ENCODE assay signal across 8 cellular contexts in the genomic region with DNA sequence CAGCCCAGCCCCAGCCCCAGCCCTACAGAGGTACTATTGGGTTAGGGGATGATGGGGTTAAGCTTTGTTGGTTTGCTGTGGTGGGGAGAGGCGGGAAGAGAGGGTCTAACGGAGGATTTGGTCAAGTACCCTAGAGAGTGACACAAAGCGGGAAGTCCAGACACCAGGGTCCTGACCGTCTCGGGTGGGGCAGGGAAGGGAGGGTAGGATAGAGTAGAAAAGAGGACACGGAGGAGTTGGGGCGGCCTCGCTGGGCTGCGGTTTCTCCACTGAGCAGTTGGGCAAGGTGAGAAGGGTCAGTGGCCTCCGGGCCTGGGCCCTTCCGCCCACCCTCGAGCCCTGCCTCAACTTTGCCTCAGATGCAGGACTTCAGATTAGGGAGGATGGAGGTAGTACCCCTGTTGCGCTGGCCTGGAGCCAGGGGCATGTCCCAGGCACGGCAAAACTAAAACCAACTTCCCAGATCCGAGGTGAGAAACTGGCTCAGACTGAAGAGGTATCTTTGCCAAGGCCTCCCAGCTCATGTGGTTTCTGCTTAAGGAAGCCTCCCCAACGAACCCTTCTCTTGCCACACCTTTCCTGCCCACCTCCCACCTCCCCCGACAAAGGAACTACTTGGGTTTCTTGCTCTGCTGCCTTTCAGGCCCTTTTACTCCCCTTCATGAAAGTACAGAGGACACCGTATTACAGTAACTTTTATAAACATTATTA. TPM values are rescaled to one million over a fixed set of nuclear protein-coding genes. Genes with fewer than 3 reads are reported as not detected.
A peak's percentile ranks its signal among the peaks of the same experiment; 100 is the strongest.
DNase-seq lines count a peak whose midpoint lies in the region; ATAC-seq and TF ChIP-seq lines count a peak whose summit lies in the region.

No MANE protein-coding gene starts in this region.

- TF ChIP-seq RAD21 in SK-N-SH (IDR thresholded peaks at IDR 0.05; ENCODE audit: low read length) (no peak), neural cell (conservative IDR thresholded peaks at IDR 0.05) (no peak)

- no peak for TF ChIP-seq CTCF in SK-N-SH (IDR thresholded peaks at IDR 0.05)
- no peak for TF ChIP-seq CTCF in neural cell (IDR thresholded peaks at IDR 0.05; ENCODE audit: poor library complexity, severe bottlenecking)
- no peak for TF ChIP-seq CTCF in omental fat pad (IDR thresholded peaks at IDR 0.05)

- H3K27me3 Mint-ChIP-seq in activated T-cell treated with anti-CD3 and anti-CD28 coated beads, Interleukin-2, amount 50 U/mL, for 4 hours (ENCODE audit: low read depth), result no peaks in the 10 kb centered on the region

- peaks cover 10% of the 10 kb centered on the region for H3K36me3 Mint-ChIP-seq in activated T-cell treated with anti-CD3 and anti-CD28 coated beads, Interleukin-2, amount 50 U/mL, for 4 hours (ENCODE audit: insufficient read depth)

- H3K4me2 ChIP-seq in SK-N-SH (peak overlapping the region; percentile 94), neural cell (ENCODE audit: low read length) (peak overlapping the region; percentile 72)

- peak overlapping the region; percentile 84 for H3K9ac ChIP-seq in SK-N-SH
- peak overlapping the region; percentile 87 for H3K9ac ChIP-seq in neural cell (ENCODE audit: low read length)

- DNase-seq in activated T-cell treated with anti-CD3 and anti-CD28 coated beads, Interleukin-2, amount 50 U/mL, for 4 hours, result no peak
- DNase-seq in activated T-cell treated with anti-CD3 and anti-CD28 coated beads for 4 hours, result no peak
- DNase-seq in SK-N-SH, result no peak
- no peak for DNase-seq in epithelial cell of prostate (ENCODE audit: low read depth, low spot score)
- no peak for DNase-seq in NCI-H128 (lab: John Stamatoyannopoulos, UW; ENCODE audit: unreplicated experiment)
- DNase-seq in omental fat pad (ENCODE audit: low spot score), result no peak
- DNase-seq in NCI-H1930 (lab: John Stamatoyannopoulos, UW), result no peak

- H3K9me2 ChIP-seq in SK-N-SH (no peaks in the 10 kb centered on the region), neural cell (ENCODE audit: insufficient read depth, low read length) (no peaks in the 10 kb centered on the region)

- POLR2A ChIA-PET in SK-N-SH (lab: Yijun Ruan, JAX), result interaction anchor here (0.6 to 1.4 kb wide), 2 partner anchors 12 to 302 kb away, joined by 4 to 5 read pairs; no protein-coding TSS in a partner anchor

- H3K9me3 Mint-ChIP-seq in activated T-cell treated with anti-CD3 and anti-CD28 coated beads, Interleukin-2, amount 50 U/mL, for 4 hours, result no peaks in the 10 kb centered on the region

- no peaks in the 10 kb centered on the region; the same call in 1 of the 2 replicates for H4K20me1 ChIP-seq in SK-N-SH (ENCODE audit: insufficient read depth)
- H4K20me1 ChIP-seq in neural cell (ENCODE audit: insufficient read depth), result no peaks in the 10 kb centered on the region

- TF ChIP-seq EP300 in SK-N-SH (IDR thresholded peaks at IDR 0.05; ENCODE audit: borderline replicate concordance in 1 of 2, low read depth in 1 of 2, low read length in 1 of 2) (no peak), neural cell (conservative IDR thresholded peaks at IDR 0.05; ENCODE audit: poor library complexity, severe bottlenecking) (no peak)

- peaks cover 17% of the 10 kb centered on the region for H3F3A ChIP-seq in SK-N-SH (replicated peaks; ENCODE audit: insufficient read depth)
- H3F3A ChIP-seq in neural cell (ENCODE audit: insufficient read depth, low read length, poor library complexity, severe bottlenecking), result no peaks in the 10 kb centered on the region

- peak overlapping the region; percentile 82 to 96 for H3K4me3 ChIP-seq in SK-N-SH (ENCODE audit: low read depth in 2 of 2, low read length in 1 of 2)
- peak overlapping the region; percentile 99 for H3K4me3 ChIP-seq in neural cell (ENCODE audit: low read length)

- peaks cover 62% of the 10 kb centered on the region for H3K4me1 Mint-ChIP-seq in activated T-cell treated with anti-CD3 and anti-CD28 coated beads, Interleukin-2, amount 50 U/mL, for 4 hours (ENCODE audit: low read depth)

- H3K4me1 ChIP-seq in SK-N-SH (ENCODE audit: control insufficient read depth in 1 of 2, insufficient read depth in 2 of 2, low read depth in 1 of 2, low read length in 1 of 2), result peaks cover 29 to 32% of the 10 kb centered on the region in 2 experiments; a peak in 3 of 4 replicates

- H3K36me3 ChIP-seq in SK-N-SH (replicated peaks in 1 of 2; ENCODE audit: control insufficient read depth in 1 of 2, insufficient read depth in 2 of 2, low read length in 1 of 2) (peaks cover 13 to 17% of the 10 kb centered on the region in 2 experiments), neural cell (ENCODE audit: insufficient read depth, low read length) (no peaks in the 10 kb centered on the region)

- H3K4me3 Mint-ChIP-seq in activated T-cell treated with anti-CD3 and anti-CD28 coated beads, Interleukin-2, amount 50 U/mL, for 4 hours, result peak overlapping the region; percentile 92

- 4% methylated on average over 17 of the region's 18 CpGs for WGBS in SK-N-SH (ENCODE audit: low lambda C conversion rate)

- H3K79me2 ChIP-seq in SK-N-SH (ENCODE audit: insufficient read depth) (peaks cover 62% of the 10 kb centered on the region), neural cell (replicated peaks; ENCODE audit: insufficient read depth, low read length) (peaks cover 22% of the 10 kb centered on the region)

- H3K27me3 ChIP-seq in SK-N-SH (ENCODE audit: insufficient read depth) (no peaks in the 10 kb centered on the region), neural cell (ENCODE audit: insufficient read depth, low read depth, low read length) (no peaks in the 10 kb centered on the region)

- peak overlapping the region; percentile 74 for H2AFZ ChIP-seq in SK-N-SH (ENCODE audit: low read depth)
- peak overlapping the region; percentile 96 for H2AFZ ChIP-seq in neural cell (ENCODE audit: low read depth, low read length)

- CTCF ChIA-PET in SK-N-SH (lab: Yijun Ruan, JAX), result interaction anchor here (0.7 to 5.1 kb wide), 5 partner anchors 8 to 30 kb away, joined by 3 to 37 read pairs (median 4); no protein-coding TSS in a partner anchor

- peak in 1 of 2 donors; percentile 1 for ATAC-seq in activated T-cell treated with anti-CD3 and anti-CD28 coated beads, Interleukin-2, amount 50 U/mL, for 4 hours
- no peak for ATAC-seq in omental fat pad (ENCODE audit: low FRiP score)

- H3K27ac ChIP-seq in SK-N-SH (ENCODE audit: low read depth in 2 of 2, low read length in 1 of 2), result peak overlapping the region; percentile 45 to 54; a peak in 2 of 4 replicates
- H3K27ac ChIP-seq in epithelial cell of prostate, result peak overlapping the region; percentile 60
- peak overlapping the region; percentile 72 for H3K27ac ChIP-seq in neural cell (ENCODE audit: low read length)

- no peaks in the 10 kb centered on the region for H3K9me3 ChIP-seq in SK-N-SH
- H3K9me3 ChIP-seq in neural cell (ENCODE audit: low read length), result no peaks in the 10 kb centered on the region

TF ChIP-seq in SK-N-SH, 30 proteins besides CTCF, POLR2A, EP300 and RAD21 (continues in another document):
- TF ChIP-seq TEAD4 (IDR thresholded peaks at IDR 0.05; ENCODE audit: borderline replicate concordance, insufficient read depth) (no peak), POLR2AphosphoS5 (IDR thresholded peaks at IDR 0.05; ENCODE audit: low read depth, low read length) (no peak), NRF1 (IDR thresholded peaks at IDR 0.05; ENCODE audit: low read depth, low read length) (no peak), GATA2 (CRISPR knock-in tag; IDR thresholded peaks at IDR 0.05) (no peak), SMC3 (IDR thresholded peaks at IDR 0.05; ENCODE audit: low read depth, low read length) (no peak), EZH2phosphoT487 (IDR thresholded peaks at IDR 0.05; ENCODE audit: borderline replicate concordance, low read depth) (no peak), NFIC (IDR thresholded peaks at IDR 0.05; ENCODE audit: borderline replicate concordance) (no peak), RXRA (IDR thresholded peaks at IDR 0.05; ENCODE audit: borderline replicate concordance, low read depth) (no peak)

TF ChIP-seq in neural cell, 6 proteins besides CTCF, POLR2A, EP300 and RAD21 (continues in another document):
- TF ChIP-seq TAF1 (IDR thresholded peaks at IDR 0.05; ENCODE audit: low read depth), result no peak
- TF ChIP-seq SMC3 (conservative IDR thresholded peaks at IDR 0.05; ENCODE audit: poor library complexity), result no peak
- no peak for TF ChIP-seq POLR2AphosphoS5 (IDR thresholded peaks at IDR 0.05)
- no peak for TF ChIP-seq EZH2 (IDR thresholded peaks at IDR 0.05; ENCODE audit: borderline replicate concordance, insufficient read depth, low read length, poor library complexity, severe bottlenecking)
- TF ChIP-seq MXI1 (conservative IDR thresholded peaks at IDR 0.05; ENCODE audit: poor library complexity, severe bottlenecking), result no peak

RNA-seq across cellular contexts. Expression of gene PML, which starts 0.6 kb away (rescaled TPM):
- 10 to 100 TPM; 34.9 to 39.1 (median 34.9) TPM for total RNA-seq in activated T-cell treated with anti-CD3 and anti-CD28 coated beads, Interleukin-2, amount 50 U/mL, for 4 hours
- polyA plus RNA-seq in SK-N-SH (2012; rRNA removed), result 14.0 and 18.4 TPM in 2 replicates
- polyA plus RNA-seq in SK-N-SH (2012; cell fraction: cytosol; rRNA removed), result 7.9 and 12.9 TPM in 2 replicates
- polyA plus RNA-seq in SK-N-SH (2012; cell fraction: nucleus; rRNA removed), result 48.3 and 66.5 TPM in 2 replicates
- 4.7 and 10.9 TPM in 2 replicates for polyA plus RNA-seq in neural cell
- 12.9 and 14.8 TPM in 2 replicates for polyA minus RNA-seq in neural cell
- 100 to 1,000 TPM in 2 of 4 donors, 10 to 100 TPM in 2; 39.3 to 172 (median 86.5) TPM for total RNA-seq in omental fat pad

RNA-seq across cellular contexts. Expression of gene STOML1, which starts 3.0 kb away (rescaled TPM):
- 10 to 100 TPM; 14.6 to 17.9 (median 16.4) TPM for total RNA-seq in activated T-cell treated with anti-CD3 and anti-CD28 coated beads, Interleukin-2, amount 50 U/mL, for 4 hours
- polyA plus RNA-seq in SK-N-SH (2012; rRNA removed), result 19.1 and 20.4 TPM in 2 replicates
- polyA plus RNA-seq in SK-N-SH (2012; cell fraction: cytosol; rRNA removed), result 8.2 and 13.5 TPM in 2 replicates
- 27.9 and 28.2 TPM in 2 replicates for polyA plus RNA-seq in SK-N-SH (2012; cell fraction: nucleus; rRNA removed)
- polyA plus RNA-seq in neural cell, result 49.5 and 59.4 TPM in 2 replicates
- polyA minus RNA-seq in neural cell, result 37.3 and 39.2 TPM in 2 replicates
- 10 to 100 TPM in 3 of 4 donors, 1 to 10 TPM in 1; 9.8 to 24.0 (median 15.9) TPM for total RNA-seq in omental fat pad
